ENCODE assay signal across 1 cellular context in genomic region chr2:42827647-42828486, GRCh38.
TF ChIP-seq lines count a peak whose summit lies in the region.

No MANE protein-coding gene starts in this region.

TF ChIP-seq in HepG2, 621 proteins besides CTCF, POLR2A, EP300 and RAD21 (continued from another document and continues in another):
- TF ChIP-seq HBP1 (CRISPR knock-in tag; IDR thresholded peaks at IDR 0.05; ENCODE audit: low read depth) (no peak), NR3C1 (CRISPR knock-in tag; IDR thresholded peaks at IDR 0.05) (no peak), HMGA1 (CRISPR knock-in tag; conservative IDR thresholded peaks at IDR 0.05) (no peak), SAFB2 (CRISPR knock-in tag; IDR thresholded peaks at IDR 0.05; ENCODE audit: borderline replicate concordance, low read depth) (no peak), ZNF350 (CRISPR knock-in tag; IDR thresholded peaks at IDR 0.05; ENCODE audit: borderline replicate concordance, low read depth) (peak; percentile 59; the same call in 1 of the 2 replicates), NFYC (CRISPR knock-in tag; IDR thresholded peaks at IDR 0.05) (no peak), GATAD1 (CRISPR knock-in tag; IDR thresholded peaks at IDR 0.05) (peak; percentile 58; the same call in 1 of the 2 replicates), HES4 (CRISPR knock-in tag; IDR thresholded peaks at IDR 0.05; ENCODE audit: borderline replicate concordance) (no peak), PHF8 (CRISPR knock-in tag; IDR thresholded peaks at IDR 0.05) (peak; percentile 46; the same call in 1 of the 2 replicates), MTERF4 (CRISPR knock-in tag; IDR thresholded peaks at IDR 0.05) (no peak), ZMYM3 (CRISPR knock-in tag; IDR thresholded peaks at IDR 0.05) (peak; percentile 26; the same call in 1 of the 2 replicates), ZNF788 (CRISPR knock-in tag; IDR thresholded peaks at IDR 0.05; ENCODE audit: borderline replicate concordance) (peak; percentile 45; the same call in 1 of the 2 replicates), ZNF740 (CRISPR knock-in tag; IDR thresholded peaks at IDR 0.05) (no peak), HNF1A (IDR thresholded peaks at IDR 0.05; ENCODE audit: low read depth) (no peak), HNF1A (CRISPR knock-in tag; IDR thresholded peaks at IDR 0.05; ENCODE audit: borderline replicate concordance) (peak; percentile 52), ZNF557 (CRISPR knock-in tag; IDR thresholded peaks at IDR 0.05) (no peak), ZNF12 (CRISPR knock-in tag; IDR thresholded peaks at IDR 0.05) (no peak), MIER3 (CRISPR knock-in tag; IDR thresholded peaks at IDR 0.05; ENCODE audit: borderline replicate concordance) (peak; percentile 82; the same call in 1 of the 2 replicates), ZNF337 (CRISPR knock-in tag; IDR thresholded peaks at IDR 0.05; ENCODE audit: borderline replicate concordance, low read depth) (no peak), HMG20A (CRISPR knock-in tag; IDR thresholded peaks at IDR 0.05; ENCODE audit: borderline replicate concordance) (0 out of 2 replicates have a peak, but pooled peaks have one; percentile 15), TP53 (CRISPR knock-in tag; conservative IDR thresholded peaks at IDR 0.05) (0 out of 2 replicates have a peak, but pooled peaks have one; percentile 46), NRL (CRISPR knock-in tag; IDR thresholded peaks at IDR 0.05; ENCODE audit: borderline replicate concordance) (peak; percentile 71; the same call in 1 of the 2 replicates), ZFP91 (CRISPR knock-in tag; IDR thresholded peaks at IDR 0.05; ENCODE audit: borderline replicate concordance) (peak; percentile 73; the same call in 1 of the 2 replicates), ZNF670 (CRISPR knock-in tag; IDR thresholded peaks at IDR 0.05; ENCODE audit: borderline replicate concordance) (no peak), TCF7L2 (IDR thresholded peaks at IDR 0.05; ENCODE audit: low read depth, low read length) (no peak), SALL1 (CRISPR knock-in tag; IDR thresholded peaks at IDR 0.05) (peak; percentile 85; the same call in 1 of the 2 replicates), LRRFIP1 (CRISPR knock-in tag; conservative IDR thresholded peaks at IDR 0.05) (no peak), DMAP1 (CRISPR knock-in tag; IDR thresholded peaks at IDR 0.05) (0 out of 2 replicates have a peak, but pooled peaks have one; percentile 29), RARA (CRISPR knock-in tag; IDR thresholded peaks at IDR 0.05) (no peak), ZSCAN12 (CRISPR knock-in tag; IDR thresholded peaks at IDR 0.05) (no peak), NFKB2 (CRISPR knock-in tag; IDR thresholded peaks at IDR 0.05; ENCODE audit: borderline replicate concordance) (peak; percentile 34; the same call in 1 of the 2 replicates), SMAD3 (CRISPR knock-in tag; IDR thresholded peaks at IDR 0.05) (no peak), KLF11 (CRISPR knock-in tag; IDR thresholded peaks at IDR 0.05) (0 out of 2 replicates have a peak, but pooled peaks have one; percentile 80), HHEX (CRISPR knock-in tag; IDR thresholded peaks at IDR 0.05) (no peak), RARG (CRISPR knock-in tag; IDR thresholded peaks at IDR 0.05; ENCODE audit: low read depth) (no peak), POGK (CRISPR knock-in tag; conservative IDR thresholded peaks at IDR 0.05) (peak; percentile 68; the same call in 1 of the 2 replicates), ZBTB20 (CRISPR knock-in tag; IDR thresholded peaks at IDR 0.05; ENCODE audit: borderline replicate concordance, low read depth) (0 out of 2 replicates have a peak, but pooled peaks have one; percentile 24), HINFP (CRISPR knock-in tag; IDR thresholded peaks at IDR 0.05; ENCODE audit: low read depth) (peak; percentile 68; the same call in 1 of the 2 replicates), PLRG1 (conservative IDR thresholded peaks at IDR 0.05) (no peak), SIN3A (IDR thresholded peaks at IDR 0.05; ENCODE audit: borderline replicate concordance, low read depth, low read length) (no peak), MAX (IDR thresholded peaks at IDR 0.05) (peak; percentile 36; the same call in 1 of the 2 replicates), SRY (CRISPR knock-in tag; IDR thresholded peaks at IDR 0.05) (0 out of 2 replicates have a peak, but pooled peaks have one; percentile 53), BRCA1 (CRISPR knock-in tag; IDR thresholded peaks at IDR 0.05) (no peak), REXO4 (CRISPR knock-in tag; IDR thresholded peaks at IDR 0.05; ENCODE audit: borderline replicate concordance) (no peak), ZNF746 (CRISPR knock-in tag; IDR thresholded peaks at IDR 0.05) (no peak), TSC22D2 (CRISPR knock-in tag; IDR thresholded peaks at IDR 0.05; ENCODE audit: borderline replicate concordance) (0 out of 2 replicates have a peak, but pooled peaks have one; percentile 74), ZNF292 (CRISPR knock-in tag; IDR thresholded peaks at IDR 0.05; ENCODE audit: borderline replicate concordance, low read depth) (peak; percentile 42; the same call in 1 of the 2 replicates), ZNF615 (CRISPR knock-in tag; IDR thresholded peaks at IDR 0.05; ENCODE audit: borderline replicate concordance) (no peak), ARID3A (IDR thresholded peaks at IDR 0.05; ENCODE audit: low read depth, low read length) (no peak; the same call in 1 of the 2 replicates), ZFP62 (CRISPR knock-in tag; IDR thresholded peaks at IDR 0.05) (no peak), SAP130 (CRISPR knock-in tag; IDR thresholded peaks at IDR 0.05; ENCODE audit: low read depth) (peak; percentile 59; the same call in 1 of the 2 replicates)
